9 cellular contexts compared by ENCODE assay signal in genomic region chr9:136437430-136437829, GRCh38. TPM values are rescaled to one million over a fixed set of nuclear protein-coding genes. Genes with fewer than 3 reads are reported as not detected.
DNase-seq lines count a peak whose midpoint lies in the region; TF ChIP-seq lines count a peak whose summit lies in the region.
"Had no signal": no experiment of that assay in that cellular context is flagged by ENCODE, and none has a peak within 500 bp of the region (broad histone marks: within the 10 kb centered on the region; RNA-seq: fewer than 3 reads in every experiment).

No MANE protein-coding gene starts in this region.

- H3K4me1 Mint-ChIP-seq in activated naive CD4-positive, alpha-beta T cell treated with anti-CD3 and anti-CD28 coated beads, Interleukin-2, amount 50 U/mL, for 24 hours, result peaks cover 26% of the 10 kb centered on the region
- H3K4me1 Mint-ChIP-seq in activated T-helper 2 cell treated with anti-CD3 and anti-CD28 coated beads, Interferon-gamma antibody, Interleukin-2, Interleukin-4, amounts not matched to agents 10 μg/mL and 5 μg/mL and 100 μg/mL, durations not matched to agents 14 hours and 24 hours and 36 hours (ENCODE audit: low read depth), result peaks cover 19% of the 10 kb centered on the region

- peaks cover 32% of the 10 kb centered on the region for H3K4me1 ChIP-seq in testis

- H3K27me3 ChIP-seq in testis, result no peaks in the 10 kb centered on the region
- H3K27me3 ChIP-seq: pancreas had no signal

- peak overlapping the region; percentile 68 for H3K27ac Mint-ChIP-seq in activated naive CD4-positive, alpha-beta T cell treated with anti-CD3 and anti-CD28 coated beads, Interleukin-2, amount 50 U/mL, for 24 hours
- H3K27ac Mint-ChIP-seq in activated T-helper 2 cell treated with anti-CD3 and anti-CD28 coated beads, Interferon-gamma antibody, Interleukin-2, Interleukin-4, amounts not matched to agents 10 μg/mL and 5 μg/mL and 100 μg/mL, durations not matched to agents 14 hours and 24 hours and 36 hours, result peak overlapping the region; percentile 46

- H3K4me3 Mint-ChIP-seq in activated naive CD4-positive, alpha-beta T cell treated with anti-CD3 and anti-CD28 coated beads, Interleukin-2, amount 50 U/mL, for 24 hours, result peak overlapping the region; percentile 81
- peak overlapping the region; percentile 83 for H3K4me3 Mint-ChIP-seq in activated T-helper 2 cell treated with anti-CD3 and anti-CD28 coated beads, Interferon-gamma antibody, Interleukin-2, Interleukin-4, amounts not matched to agents 10 μg/mL and 5 μg/mL and 100 μg/mL, durations not matched to agents 14 hours and 24 hours and 36 hours (ENCODE audit: low read depth)

- intact Hi-C loops in activated T-helper 2 cell treated with anti-CD3 and anti-CD28 coated beads, Interferon-gamma antibody, Interleukin-2, Interleukin-4, amounts not matched to agents 10 μg/mL and 5 μg/mL and 100 μg/mL, durations not matched to agents 14 hours and 24 hours and 36 hours (cut with micrococcal nuclease), result loop anchor here (5.0 kb wide), 1 partner anchor 45 kb away; the partner anchor contains the start of gene SEC16A
- intact Hi-C loops in testis (cut with DNase I; ENCODE audit: low total_unique reads), result no loop called here

- DNase-seq in activated naive CD4-positive, alpha-beta T cell (lab: John Stamatoyannopoulos, UW), result no peak
- no peak for DNase-seq in activated T-helper 2 cell treated with anti-CD3 and anti-CD28 coated beads, Interferon-gamma antibody, Interleukin-2, Interleukin-4, amounts not matched to agents 10 μg/mL and 5 μg/mL and 100 μg/mL, durations not matched to agents 14 hours and 24 hours and 36 hours (ENCODE audit: low spot score)
- DNase-seq in kidney tubule cell (ENCODE audit: low spot score) (peak; percentile 19), testis (peak; percentile 33), GDM1 (lab: John Stamatoyannopoulos, UW) (no peak), NCI-H1436 treated with DMSO at 0.1 percent for 48 hours (lab: John Stamatoyannopoulos, UW) (no peak), DMS114 treated with DMSO at 0.1 percent for 48 hours (lab: John Stamatoyannopoulos, UW; ENCODE audit: unreplicated experiment) (no peak)

- peak overlapping the region in 1 of 2 donors; percentile 19 for H3K27ac ChIP-seq in testis
- H3K27ac ChIP-seq: pancreas had no signal

- WGBS in testis, 2 donors, result 64 to 74% methylated on average over 7 to 8 of the region's 8 CpGs

- no peak for TF ChIP-seq POLR2A in testis (IDR thresholded peaks at IDR 0.05)

- H3K4me3 ChIP-seq in testis, result no peak overlapping the region

- TF ChIP-seq CTCF in testis (IDR thresholded peaks at IDR 0.05), result no peak

- no peaks in the 10 kb centered on the region for H3K9me3 ChIP-seq in testis
- H3K9me3 ChIP-seq: pancreas had no signal

- no peaks in the 10 kb centered on the region for H3K27me3 Mint-ChIP-seq in activated naive CD4-positive, alpha-beta T cell treated with anti-CD3 and anti-CD28 coated beads, Interleukin-2, amount 50 U/mL, for 24 hours
- H3K27me3 Mint-ChIP-seq in activated T-helper 2 cell treated with anti-CD3 and anti-CD28 coated beads, Interferon-gamma antibody, Interleukin-2, Interleukin-4, amounts not matched to agents 10 μg/mL and 5 μg/mL and 100 μg/mL, durations not matched to agents 14 hours and 24 hours and 36 hours (ENCODE audit: low read depth), result no peaks in the 10 kb centered on the region

- peaks cover 3% of the 10 kb centered on the region for H3K36me3 ChIP-seq in testis (ENCODE audit: low read depth, missing control alignments)

- no peaks in the 10 kb centered on the region for H3K36me3 Mint-ChIP-seq in activated naive CD4-positive, alpha-beta T cell treated with anti-CD3 and anti-CD28 coated beads, Interleukin-2, amount 50 U/mL, for 24 hours
- H3K36me3 Mint-ChIP-seq in activated T-helper 2 cell treated with anti-CD3 and anti-CD28 coated beads, Interferon-gamma antibody, Interleukin-2, Interleukin-4, amounts not matched to agents 10 μg/mL and 5 μg/mL and 100 μg/mL, durations not matched to agents 14 hours and 24 hours and 36 hours (ENCODE audit: low read depth), result peaks cover 43% of the 10 kb centered on the region

- H3K9me3 Mint-ChIP-seq in activated naive CD4-positive, alpha-beta T cell treated with anti-CD3 and anti-CD28 coated beads, Interleukin-2, amount 50 U/mL, for 24 hours, result no peaks in the 10 kb centered on the region
- no peaks in the 10 kb centered on the region for H3K9me3 Mint-ChIP-seq in activated T-helper 2 cell treated with anti-CD3 and anti-CD28 coated beads, Interferon-gamma antibody, Interleukin-2, Interleukin-4, amounts not matched to agents 10 μg/mL and 5 μg/mL and 100 μg/mL, durations not matched to agents 14 hours and 24 hours and 36 hours

RNA-seq across cellular contexts. Expression of gene INPP5E, which starts 2.2 kb away (rescaled TPM):
- total RNA-seq in activated T-helper 2 cell treated with anti-CD3 and anti-CD28 coated beads, Interferon-gamma antibody, Interleukin-2, Interleukin-4, amounts not matched to agents 10 μg/mL and 5 μg/mL and 100 μg/mL, durations not matched to agents 14 hours and 24 hours and 36 hours, result 20.8 and 21.8 TPM in 2 replicates
- 10 to 100 TPM; 32.2 to 38.0 TPM for total RNA-seq in testis
- polyA plus RNA-seq in testis (ENCODE audit: insufficient read depth, low read depth, low replicate concordance), result 22.1 TPM

RNA-seq across cellular contexts. Expression of gene PMPCA, which starts 27.0 kb away (rescaled TPM):
- 111 TPM in 2 replicates for total RNA-seq in activated T-helper 2 cell treated with anti-CD3 and anti-CD28 coated beads, Interferon-gamma antibody, Interleukin-2, Interleukin-4, amounts not matched to agents 10 μg/mL and 5 μg/mL and 100 μg/mL, durations not matched to agents 14 hours and 24 hours and 36 hours
- 10 to 100 TPM; 66.7 to 69.8 TPM for total RNA-seq in testis
- 78.4 TPM for polyA plus RNA-seq in testis (ENCODE audit: insufficient read depth, low read depth, low replicate concordance)

RNA-seq across cellular contexts. Expression of gene ENTR1, which starts 27.0 kb away (rescaled TPM):
- 66.4 and 75.6 TPM in 2 replicates for total RNA-seq in activated T-helper 2 cell treated with anti-CD3 and anti-CD28 coated beads, Interferon-gamma antibody, Interleukin-2, Interleukin-4, amounts not matched to agents 10 μg/mL and 5 μg/mL and 100 μg/mL, durations not matched to agents 14 hours and 24 hours and 36 hours
- 10 to 100 TPM; 61.7 to 64.3 TPM for total RNA-seq in testis
- polyA plus RNA-seq in testis (ENCODE audit: insufficient read depth, low read depth, low replicate concordance), result 69.1 TPM

RNA-seq across cellular contexts. Expression of gene SNAPC4, which starts 37.5 kb away (rescaled TPM):
- 22.7 and 22.9 TPM in 2 replicates for total RNA-seq in activated T-helper 2 cell treated with anti-CD3 and anti-CD28 coated beads, Interferon-gamma antibody, Interleukin-2, Interleukin-4, amounts not matched to agents 10 μg/mL and 5 μg/mL and 100 μg/mL, durations not matched to agents 14 hours and 24 hours and 36 hours
- total RNA-seq in testis, result 10 to 100 TPM; 29.5 to 35.9 TPM
- 21.2 TPM for polyA plus RNA-seq in testis (ENCODE audit: insufficient read depth, low read depth, low replicate concordance)

RNA-seq across cellular contexts. Expression of gene SEC16A, which starts 45.4 kb away (rescaled TPM):
- total RNA-seq in activated T-helper 2 cell treated with anti-CD3 and anti-CD28 coated beads, Interferon-gamma antibody, Interleukin-2, Interleukin-4, amounts not matched to agents 10 μg/mL and 5 μg/mL and 100 μg/mL, durations not matched to agents 14 hours and 24 hours and 36 hours, result 74.5 and 77.5 TPM in 2 replicates
- 100 to 1,000 TPM in 1 of 2 donors, 10 to 100 TPM in 1; 90.4 to 103 TPM for total RNA-seq in testis
- polyA plus RNA-seq in testis (ENCODE audit: insufficient read depth, low read depth, low replicate concordance), result 67.8 TPM

Comparison
In these comparisons a context has a peak if more than half of its experiments do, and no peak if none do; other contexts are left out.
1. DNase-seq: peak in kidney tubule cell (single experiment) and testis (single experiment); none in activated naive CD4-positive, alpha-beta T cell (0 of 4), activated T-helper 2 cell treated with anti-CD3 and anti-CD28 coated beads, Interferon-gamma antibody, Interleukin-2, Interleukin-4, amounts not matched to agents 10 μg/mL and 5 μg/mL and 100 μg/mL, durations not matched to agents 14 hours and 24 hours and 36 hours (single experiment), GDM1 (single experiment), NCI-H1436 treated with DMSO at 0.1 percent for 48 hours (single experiment) and DMS114 treated with DMSO at 0.1 percent for 48 hours (single experiment).